In genomic region chr14:93132472-93133065, GRCh38 we compare ENCODE assay signal across 8 cellular contexts. TPM values are rescaled to one million over a fixed set of nuclear protein-coding genes. Genes with fewer than 3 reads are reported as not detected.
DNase-seq lines count a peak whose midpoint lies in the region; ATAC-seq, FAIRE-seq and TF ChIP-seq lines count a peak whose summit lies in the region.

No MANE protein-coding gene starts in this region.

- dilution Hi-C loops in endothelial cell of umbilical vein (cut with MboI; ENCODE audit: extremely low pct_ligation_motif_present, low sequenced_read_pairs), result loop anchor here (25.0 kb wide), 1 partner anchor 170 kb away; no protein-coding TSS in a partner anchor

- H3K36me3 Mint-ChIP-seq in naive thymus-derived CD8-positive, alpha-beta T cell, result no peaks in the 10 kb centered on the region

- no peak overlapping the region for H3K4me2 ChIP-seq in endothelial cell of umbilical vein (ENCODE audit: insufficient read depth, low read length)

- peaks cover 0 to 4% (median 1%) of the 10 kb centered on the region in 4 donors for H3K4me1 Mint-ChIP-seq in naive thymus-derived CD8-positive, alpha-beta T cell

- TF ChIP-seq CTCF in endothelial cell of umbilical vein (IDR thresholded peaks at IDR 0.05; ENCODE audit: extremely low read depth in 1 of 2, insufficient read depth in 1 of 2, low read depth in 1 of 2, low read length in 2 of 2), result peak; percentile 30 to 65

- H3K27me3 ChIP-seq in endothelial cell of umbilical vein (ENCODE audit: control insufficient read depth in 2 of 2, insufficient read depth in 2 of 2, low read length in 2 of 2), result no peaks in the 10 kb centered on the region

- no peaks in the 10 kb centered on the region for H3K79me2 ChIP-seq in endothelial cell of umbilical vein (ENCODE audit: control insufficient read depth, insufficient read depth, low read length)

- no peaks in the 10 kb centered on the region for H4K20me1 ChIP-seq in endothelial cell of umbilical vein (replicated peaks; ENCODE audit: control insufficient read depth, extremely low read depth, insufficient read depth, low read length)

- no peak for TF ChIP-seq POLR2A in endothelial cell of umbilical vein (IDR thresholded peaks at IDR 0.05; ENCODE audit: low read depth, low read length)

- no peak overlapping the region for H3K4me3 Mint-ChIP-seq in naive thymus-derived CD8-positive, alpha-beta T cell

- ATAC-seq in GM18907 (IDR thresholded peaks at IDR 0.05; ENCODE audit: unreplicated experiment) (peak; percentile 50), HG03565 (IDR thresholded peaks at IDR 0.05; ENCODE audit: unreplicated experiment) (no peak)
- ATAC-seq in naive thymus-derived CD8-positive, alpha-beta T cell, result peak; percentile 74 to 79

- peak; percentile 67 for FAIRE-seq in endothelial cell of umbilical vein (lab: Jason Lieb, UNC)
- no peak for FAIRE-seq in RCC 7860 (lab: Jason Lieb, UNC)

- H3K27ac ChIP-seq in endothelial cell of umbilical vein (ENCODE audit: insufficient read depth, low read depth, low read length), result no peak overlapping the region

- intact Hi-C loops in endothelial cell of umbilical vein (cut with micrococcal nuclease), result loop anchor here (1.0 kb wide), 1 partner anchor 180 kb away; no protein-coding TSS in a partner anchor

- no peak overlapping the region for H2AFZ ChIP-seq in endothelial cell of umbilical vein (ENCODE audit: low read depth, low read length)

- CTCF ChIA-PET in endothelial cell of umbilical vein (lab: Charles Lee), result interaction anchor here (0.7 to 4.3 kb wide), 27 partner anchors 9 to 286 kb away, joined by 3 to 121 read pairs (median 5); partner anchors contain the start of gene ITPK1

- no peak overlapping the region for H3K9ac ChIP-seq in endothelial cell of umbilical vein (replicated peaks; ENCODE audit: extremely low read depth, insufficient read depth, low read length)

- no peaks in the 10 kb centered on the region for H3K27me3 Mint-ChIP-seq in naive thymus-derived CD8-positive, alpha-beta T cell

- no peak overlapping the region for H3K4me3 ChIP-seq in endothelial cell of umbilical vein (replicated peaks in 1 of 3; ENCODE audit: insufficient read depth in 1 of 3, low read depth in 1 of 3, low read length in 3 of 3)

- peak overlapping the region in 2 of 10 donors; percentile 4 to 69 for H3K27ac Mint-ChIP-seq in naive thymus-derived CD8-positive, alpha-beta T cell

- peak; percentile 56 for DNase-seq in CD1c-positive myeloid dendritic cell (ENCODE audit: extremely low spot score)
- DNase-seq in RPMI7951 (ENCODE audit: low read depth), result peak; percentile 42
- peak; percentile 52 for DNase-seq in endothelial cell of umbilical vein (ENCODE audit: low read depth, low spot score)
- DNase-seq in naive thymus-derived CD8-positive, alpha-beta T cell, result peak in 7 of 10 donors; percentile 24 to 66 (median 34)
- no peak for DNase-seq in RCC 7860 (ENCODE audit: low spot score)
- no peak for DNase-seq in GOT3 (lab: John Stamatoyannopoulos, UW)

- H3K36me3 ChIP-seq in endothelial cell of umbilical vein (ENCODE audit: control insufficient read depth in 2 of 2, extremely low read depth in 1 of 2, insufficient read depth in 2 of 2, low read length in 2 of 2), result no peaks in the 10 kb centered on the region

- H3K9me3 Mint-ChIP-seq in naive thymus-derived CD8-positive, alpha-beta T cell, result no peaks in the 10 kb centered on the region

- H3K9me1 ChIP-seq in endothelial cell of umbilical vein (replicated peaks; ENCODE audit: control insufficient read depth, extremely low read depth, insufficient read depth, low read length), result no peaks in the 10 kb centered on the region

- POLR2A ChIA-PET in endothelial cell of umbilical vein (lab: Charles Lee), result interaction anchor here (0.6 to 0.8 kb wide), 2 partner anchors 30 to 181 kb away, joined by 3 to 12 read pairs; no protein-coding TSS in a partner anchor
- POLR2A ChIA-PET in naive thymus-derived CD8-positive, alpha-beta T cell (lab: Charles Lee), result interaction anchor here (0.6 to 2.3 kb wide), 5 partner anchors 18 to 99 kb away, joined by 3 to 14 read pairs (median 4); partner anchors contain the start of gene ITPK1

- H3K4me1 ChIP-seq in endothelial cell of umbilical vein (ENCODE audit: control insufficient read depth, extremely low read depth, insufficient read depth, low read length), result no peaks in the 10 kb centered on the region

- H3K9me3 ChIP-seq in endothelial cell of umbilical vein (replicated peaks; ENCODE audit: control insufficient read depth, insufficient read depth, low read length), result no peaks in the 10 kb centered on the region

- BruUV-seq in endothelial cell of umbilical vein (replicated peaks; lab: Mats Ljungman, UMichigan), result no TSS peak

TF ChIP-seq in endothelial cell of umbilical vein, 7 proteins besides CTCF, POLR2A, EP300 and RAD21:
- TF ChIP-seq MYC (IDR thresholded peaks at IDR 0.05; ENCODE audit: low read depth, low read length), result no peak
- no peak for TF ChIP-seq EZH2 (IDR thresholded peaks at IDR 0.05; ENCODE audit: borderline replicate concordance, low read depth, low read length, severe bottlenecking)
- no peak for TF ChIP-seq GATA2 (IDR thresholded peaks at IDR 0.05; ENCODE audit: insufficient read depth, insufficient read length, low read depth, low read length)

RNA-seq across cellular contexts. Expression of gene ITPK1, which starts 16.8 kb away (rescaled TPM):
- total RNA-seq in RPMI7951 (2014; rRNA removed; shearing (Covaris generic)), result 7.7 and 14.0 TPM in 2 replicates
- 38.9 and 51.8 TPM in 2 replicates for total RNA-seq in endothelial cell of umbilical vein
- polyA plus RNA-seq in endothelial cell of umbilical vein, result 39.6 and 44.2 TPM in 2 replicates
- polyA plus RNA-seq in endothelial cell of umbilical vein (2011; cell fraction: cytosol; rRNA removed), result 43.6 and 45.8 TPM in 2 replicates
- polyA plus RNA-seq in endothelial cell of umbilical vein (2011; cell fraction: nucleus; rRNA removed), result 44.9 and 45.1 TPM in 2 replicates
- 32.8 and 34.1 TPM in 2 replicates for polyA plus RNA-seq in endothelial cell of umbilical vein (2012)
- 87.6 and 93.9 TPM in 2 replicates for polyA minus RNA-seq in endothelial cell of umbilical vein
- polyA minus RNA-seq in endothelial cell of umbilical vein (2011; cell fraction: cytosol; rRNA and poly(A)+ RNA removed), result 75.1 TPM
- 15.7 and 17.3 TPM in 2 replicates for polyA minus RNA-seq in endothelial cell of umbilical vein (2011; cell fraction: nucleus; rRNA and poly(A)+ RNA removed)
- 10 to 100 TPM; 33.1 to 34.6 TPM for total RNA-seq in naive thymus-derived CD8-positive, alpha-beta T cell
- 10 to 100 TPM; 25.3 to 41.1 (median 32.5) TPM for polyA plus RNA-seq in naive thymus-derived CD8-positive, alpha-beta T cell

RNA-seq across cellular contexts. Expression of gene MOAP1, which starts 52.1 kb away (rescaled TPM):
- 6.5 and 9.3 TPM in 2 replicates for total RNA-seq in RPMI7951 (2014; rRNA removed; shearing (Covaris generic))
- 15.0 and 16.6 TPM in 2 replicates for total RNA-seq in endothelial cell of umbilical vein
- polyA plus RNA-seq in endothelial cell of umbilical vein, result 19.8 and 21.0 TPM in 2 replicates
- 17.8 and 18.0 TPM in 2 replicates for polyA plus RNA-seq in endothelial cell of umbilical vein (2011; cell fraction: cytosol; rRNA removed)
- 11.1 and 15.8 TPM in 2 replicates for polyA plus RNA-seq in endothelial cell of umbilical vein (2011; cell fraction: nucleus; rRNA removed)
- 11.7 and 12.7 TPM in 2 replicates for polyA plus RNA-seq in endothelial cell of umbilical vein (2012)
- 9.6 and 10.8 TPM in 2 replicates for polyA minus RNA-seq in endothelial cell of umbilical vein
- polyA minus RNA-seq in endothelial cell of umbilical vein (2011; cell fraction: cytosol; rRNA and poly(A)+ RNA removed), result 8.1 TPM
- polyA minus RNA-seq in endothelial cell of umbilical vein (2011; cell fraction: nucleus; rRNA and poly(A)+ RNA removed), result 5.9 and 8.6 TPM in 2 replicates
- 10 to 100 TPM; 58.3 to 58.7 TPM for total RNA-seq in naive thymus-derived CD8-positive, alpha-beta T cell
- 10 to 100 TPM; 56.8 to 75.0 (median 72.2) TPM for polyA plus RNA-seq in naive thymus-derived CD8-positive, alpha-beta T cell

RNA-seq across cellular contexts. Expression of gene LYSET, which starts 52.5 kb away (rescaled TPM):
- 10.2 and 15.4 TPM in 2 replicates for total RNA-seq in RPMI7951 (2014; rRNA removed; shearing (Covaris generic))
- 18.4 and 18.8 TPM in 2 replicates for total RNA-seq in endothelial cell of umbilical vein
- polyA plus RNA-seq in endothelial cell of umbilical vein, result 13.0 and 14.3 TPM in 2 replicates
- 10.0 and 10.4 TPM in 2 replicates for polyA plus RNA-seq in endothelial cell of umbilical vein (2011; cell fraction: cytosol; rRNA removed)
- polyA plus RNA-seq in endothelial cell of umbilical vein (2011; cell fraction: nucleus; rRNA removed), result 4.2 and 4.6 TPM in 2 replicates
- 13.8 and 21.6 TPM in 2 replicates for polyA plus RNA-seq in endothelial cell of umbilical vein (2012)
- 11.6 and 12.6 TPM in 2 replicates for polyA minus RNA-seq in endothelial cell of umbilical vein
- polyA minus RNA-seq in endothelial cell of umbilical vein (2011; cell fraction: cytosol; rRNA and poly(A)+ RNA removed), result 3.3 TPM
- 5.8 and 6.3 TPM in 2 replicates for polyA minus RNA-seq in endothelial cell of umbilical vein (2011; cell fraction: nucleus; rRNA and poly(A)+ RNA removed)
- 10 to 100 TPM; 17.4 to 21.7 TPM for total RNA-seq in naive thymus-derived CD8-positive, alpha-beta T cell
- 10 to 100 TPM; 33.8 to 46.0 (median 42.1) TPM for polyA plus RNA-seq in naive thymus-derived CD8-positive, alpha-beta T cell

Comparison
In these comparisons a context has a peak if more than half of its experiments do, and no peak if none do; other contexts are left out.
1. DNase-seq: peak in CD1c-positive myeloid dendritic cell (single experiment), RPMI7951 (single experiment), endothelial cell of umbilical vein (single experiment) and naive thymus-derived CD8-positive, alpha-beta T cell (7 of 10); none in RCC 7860 (single experiment) and GOT3 (single experiment).